In the genomic region with DNA sequence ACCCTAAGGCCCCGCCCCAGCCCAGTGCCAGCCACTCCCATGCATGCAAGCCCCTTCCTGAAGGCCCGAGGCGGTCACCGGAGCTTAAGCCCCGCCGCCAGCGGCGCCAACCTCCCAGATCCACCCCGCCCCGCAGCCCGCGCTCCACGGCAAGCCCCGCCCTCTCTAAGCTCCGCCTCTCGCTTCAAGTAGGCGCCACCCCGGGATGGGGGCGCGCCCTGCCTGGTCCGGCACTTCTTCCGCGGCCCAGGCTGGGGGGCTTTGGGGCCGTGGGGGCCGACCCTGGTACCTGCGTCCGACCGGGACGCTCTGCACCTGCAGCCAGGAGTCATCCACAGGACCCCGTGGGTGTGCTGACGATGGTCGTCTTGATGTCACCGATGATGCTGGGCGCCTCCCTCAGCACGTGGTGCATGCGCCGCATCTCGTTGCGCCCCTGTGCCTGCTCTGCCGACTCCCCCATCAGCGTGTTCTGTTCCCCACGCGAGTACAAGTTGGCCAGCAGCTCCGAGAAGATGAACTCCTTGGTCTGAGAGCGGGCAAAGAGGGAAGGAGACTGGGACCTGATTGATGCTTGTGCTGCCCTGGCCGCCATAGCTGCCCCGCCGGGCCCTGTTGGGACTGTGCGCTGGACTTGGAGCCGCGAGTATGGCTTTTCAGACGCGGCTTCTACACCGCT, we compare ENCODE assay signal across 8 cellular contexts. TPM values are rescaled to one million over a fixed set of nuclear protein-coding genes. Genes with fewer than 3 reads are reported as not detected.
DNase-seq lines count a peak whose midpoint lies in the region; ATAC-seq and TF ChIP-seq lines count a peak whose summit lies in the region.

No MANE protein-coding gene starts in this region.

- no peaks in the 10 kb centered on the region for H3K9me2 ChIP-seq in PC-9 (ENCODE audit: insufficient read depth)

- TF ChIP-seq CTCF in PC-9 (conservative IDR thresholded peaks at IDR 0.05), result no peak

- H3K36me3 Mint-ChIP-seq in activated T-cell treated with anti-CD3 and anti-CD28 coated beads, Interleukin-2, amount 50 U/mL, for 4 hours (ENCODE audit: insufficient read depth), result no peaks in the 10 kb centered on the region

- H3K27ac ChIP-seq in PC-9, result no peak overlapping the region

- DNase-seq in DMS 273 treated with DMSO at 0.1 percent for 48 hours (lab: John Stamatoyannopoulos, UW) (peak; percentile 53), PC-9 (peak; percentile 68 to 96), myocyte (ENCODE audit: low read depth) (peak; percentile 83)
- DNase-seq in activated T-cell treated with anti-CD3 and anti-CD28 coated beads, Interleukin-2, amount 50 U/mL, for 4 hours, result peak; percentile 89
- DNase-seq in stimulated activated CD8-positive, alpha-beta memory T cell treated with anti-CD3 and anti-CD28 coated beads, Interleukin-7, amount 100 ng/mL, for 1 hour (ENCODE audit: low read depth in 2 of 2), result peak; percentile 77 to 84

- peak overlapping the region; percentile 87; the same call in 1 of the 2 replicates for H3K4me3 ChIP-seq in PC-9

- H3K27me3 ChIP-seq in PC-9 (ENCODE audit: insufficient read depth, low read depth), result no peaks in the 10 kb centered on the region

- BruUV-seq in PC-9 (replicated peaks; lab: Mats Ljungman, UMichigan), result no TSS peak

- no peaks in the 10 kb centered on the region for H3F3A ChIP-seq in PC-9 (ENCODE audit: insufficient read depth, low read depth)

- no peak for TF ChIP-seq EP300 in Ishikawa (IDR thresholded peaks at IDR 0.05; ENCODE audit: borderline replicate concordance)

- peak; percentile 94 for ATAC-seq in GM21717 (IDR thresholded peaks at IDR 0.05; ENCODE audit: unreplicated experiment)
- ATAC-seq in activated T-cell treated with anti-CD3 and anti-CD28 coated beads, Interleukin-2, amount 50 U/mL, for 4 hours, result peak; percentile 97 to 99
- peak; percentile 94 for ATAC-seq in esophagus mucosa

- no peaks in the 10 kb centered on the region for H4K20me1 ChIP-seq in PC-9 (ENCODE audit: insufficient read depth)

- H3K27me3 Mint-ChIP-seq in activated T-cell treated with anti-CD3 and anti-CD28 coated beads, Interleukin-2, amount 50 U/mL, for 4 hours (ENCODE audit: low read depth), result peaks cover 3% of the 10 kb centered on the region

- peak overlapping the region; percentile 93; the same call in 1 of the 2 replicates for H2AFZ ChIP-seq in PC-9

- CTCF ChIA-PET in PC-9 (lab: Charles Lee), result no interaction called here

- intact Hi-C loops in PC-9 (cut with micrococcal nuclease; ENCODE audit: unreplicated experiment), result no loop called here

- peak overlapping the region; percentile 100 for H3K4me2 ChIP-seq in PC-9

- H3K9me3 ChIP-seq in PC-9 (ENCODE audit: insufficient read depth, low read depth), result no peaks in the 10 kb centered on the region

- peaks cover 11% of the 10 kb centered on the region for H3K4me1 Mint-ChIP-seq in activated T-cell treated with anti-CD3 and anti-CD28 coated beads, Interleukin-2, amount 50 U/mL, for 4 hours (ENCODE audit: low read depth)

- no peaks in the 10 kb centered on the region for H3K9me3 Mint-ChIP-seq in activated T-cell treated with anti-CD3 and anti-CD28 coated beads, Interleukin-2, amount 50 U/mL, for 4 hours

- no peaks in the 10 kb centered on the region for H3K79me2 ChIP-seq in PC-9 (ENCODE audit: low read depth)

- POLR2A ChIA-PET in PC-9 (lab: Charles Lee; ENCODE audit: unreplicated experiment), result interaction anchor here (0.6 to 0.7 kb wide), 2 partner anchors 38 to 66 kb away, joined by 4 to 8 read pairs; no protein-coding TSS in a partner anchor

- H3K4me3 Mint-ChIP-seq in activated T-cell treated with anti-CD3 and anti-CD28 coated beads, Interleukin-2, amount 50 U/mL, for 4 hours, result peak overlapping the region; percentile 81

- H3K36me3 ChIP-seq in PC-9 (ENCODE audit: low read depth), result no peaks in the 10 kb centered on the region

- no peak for TF ChIP-seq RAD21 in Ishikawa (IDR thresholded peaks at IDR 0.05; ENCODE audit: low read depth)

- no peaks in the 10 kb centered on the region for H3K4me1 ChIP-seq in PC-9 (replicated peaks; ENCODE audit: insufficient read depth)

TF ChIP-seq in Ishikawa, 13 proteins besides CTCF, POLR2A, EP300 and RAD21:
- TF ChIP-seq MAX (IDR thresholded peaks at IDR 0.05) (peak; percentile 98), TAF1 (IDR thresholded peaks at IDR 0.05; ENCODE audit: low read depth) (no peak), TCF12 (IDR thresholded peaks at IDR 0.05; ENCODE audit: low read depth) (no peak), YY1 (IDR thresholded peaks at IDR 0.05; ENCODE audit: low read depth) (peak; percentile 48; the same call in 1 of the 2 replicates)
- TF ChIP-seq, protein P1, sequence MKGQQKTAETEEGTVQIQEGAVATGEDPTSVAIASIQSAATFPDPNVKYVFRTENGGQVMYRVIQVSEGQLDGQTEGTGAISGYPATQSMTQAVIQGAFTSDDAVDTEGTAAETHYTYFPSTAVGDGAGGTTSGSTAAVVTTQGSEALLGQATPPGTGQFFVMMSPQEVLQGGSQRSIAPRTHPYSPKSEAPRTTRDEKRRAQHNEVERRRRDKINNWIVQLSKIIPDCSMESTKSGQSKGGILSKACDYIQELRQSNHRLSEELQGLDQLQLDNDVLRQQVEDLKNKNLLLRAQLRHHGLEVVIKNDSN (IDR thresholded peaks at IDR 0.05), result peak; percentile 91

RNA-seq across cellular contexts. Expression of gene CSPG4, which starts 26.1 kb away (rescaled TPM):
- 2.4 and 2.6 TPM in 2 replicates for total RNA-seq in PC-9 (2021)
- under 1 TPM in 1 of 3 donors, not detected in 2; 0.03 TPM for total RNA-seq in activated T-cell treated with anti-CD3 and anti-CD28 coated beads, Interleukin-2, amount 50 U/mL, for 4 hours
- 1.9 TPM for total RNA-seq in esophagus mucosa
- total RNA-seq in myocyte, result 6.2 and 19.6 TPM in 2 replicates
- 21.0 TPM for polyA plus RNA-seq in myocyte (2012)
